ENCODE assay signal across 39 cellular contexts in the genomic region with DNA sequence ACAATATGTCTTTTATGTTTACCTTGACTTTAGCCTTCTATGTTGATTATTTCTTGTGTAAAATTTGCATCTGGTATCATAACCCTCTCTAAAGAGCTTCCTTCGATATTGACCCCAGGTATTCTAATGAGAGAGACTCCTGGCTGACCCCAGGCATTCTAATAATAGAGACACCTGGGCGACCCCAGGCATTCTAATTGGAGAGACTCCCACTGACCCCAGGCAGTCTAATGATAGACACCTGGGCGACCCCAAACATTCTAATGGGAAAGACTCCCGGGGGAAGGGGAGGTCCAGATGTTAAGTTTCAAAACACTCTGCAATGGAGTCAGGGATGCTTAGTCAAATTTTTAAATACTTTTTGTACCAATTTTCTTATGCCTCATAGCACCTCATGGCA.
"Had no signal": no experiment of that assay in that cellular context is flagged by ENCODE, and none has a peak within 500 bp of the region (broad histone marks: within the 10 kb centered on the region; RNA-seq: fewer than 3 reads in every experiment).

No MANE protein-coding gene starts in this region.

- H3K4me3 Mint-ChIP-seq: activated naive CD4-positive, alpha-beta T cell treated with anti-CD3 and anti-CD28 coated beads for 36 hours; activated naive CD4-positive, alpha-beta T cell treated with anti-CD3 and anti-CD28 coated beads, Interleukin-2, amount 10 ng/mL, durations not matched to agents 7 days and 5 days; activated naive CD4-positive, alpha-beta T cell treated with anti-CD3 and anti-CD28 coated beads, Interleukin-2, amount 50 U/mL, for 24 hours; activated naive CD8-positive, alpha-beta T cell; activated naive CD8-positive, alpha-beta T cell treated with anti-CD3 and anti-CD28 coated beads for 36 hours; activated naive CD8-positive, alpha-beta T cell treated with anti-CD3 and anti-CD28 coated beads, Interleukin-2, amount 10 ng/mL, durations not matched to agents 7 days and 5 days; activated naive CD8-positive, alpha-beta T cell treated with anti-CD3 and anti-CD28 coated beads, Interleukin-2, amount 50 U/mL, for 24 hours; activated T-cell treated with anti-CD3 and anti-CD28 coated beads, Interleukin-2, amount 50 U/mL, for 24 hours; activated T-cell treated with anti-CD3 and anti-CD28 coated beads, Interleukin-2, amount 50 U/mL, for 4 hours; activated T-cell treated with anti-CD3 and anti-CD28 coated beads, Interleukin-2, amount 50 U/mL, for 72 hours; activated T-helper 1 cell treated with anti-CD3 and anti-CD28 coated beads, Interleukin-12 subunit alpha, Interleukin-12 subunit beta, Interleukin-2, Interleukin-4 antibody, amounts not matched to agents 30 ng/mL and 10 ng/mL and 1 ng/mL, durations not matched to agents 14 hours and 24 hours and 36 hours; activated T-helper 17 cell treated with anti-CD3 and anti-CD28 coated beads, Interleukin-2, amount 50 U/mL, for 72 hours; brain; central memory CD8-positive, alpha-beta T cell had no signal

- FAIRE-seq: astrocyte, bronchial epithelial cell had no signal

- H3K4me1 Mint-ChIP-seq: activated naive CD4-positive, alpha-beta T cell treated with anti-CD3 and anti-CD28 coated beads, Interleukin-2, amount 10 ng/mL, durations not matched to agents 7 days and 5 days; activated naive CD4-positive, alpha-beta T cell treated with anti-CD3 and anti-CD28 coated beads, Interleukin-2, amount 50 U/mL, for 24 hours; activated naive CD8-positive, alpha-beta T cell treated with anti-CD3 and anti-CD28 coated beads for 36 hours; activated naive CD8-positive, alpha-beta T cell treated with anti-CD3 and anti-CD28 coated beads, Interleukin-2, amount 10 ng/mL, durations not matched to agents 7 days and 5 days; activated naive CD8-positive, alpha-beta T cell treated with anti-CD3 and anti-CD28 coated beads, Interleukin-2, amount 50 U/mL, for 24 hours; activated T-helper 17 cell treated with anti-CD3 and anti-CD28 coated beads, Interleukin-2, amount 50 U/mL, for 72 hours; brain; central memory CD8-positive, alpha-beta T cell had no signal

- H3K9me3 Mint-ChIP-seq: activated naive CD4-positive, alpha-beta T cell treated with anti-CD3 and anti-CD28 coated beads, Interleukin-2, amount 10 ng/mL, durations not matched to agents 7 days and 5 days; activated naive CD4-positive, alpha-beta T cell treated with anti-CD3 and anti-CD28 coated beads, Interleukin-2, amount 50 U/mL, for 72 hours; activated naive CD8-positive, alpha-beta T cell treated with anti-CD3 and anti-CD28 coated beads for 36 hours; activated naive CD8-positive, alpha-beta T cell treated with anti-CD3 and anti-CD28 coated beads, Interleukin-2, amount 10 ng/mL, durations not matched to agents 7 days and 5 days; activated T-cell treated with anti-CD3 and anti-CD28 coated beads, Interleukin-2, amount 50 U/mL, for 24 hours; activated T-helper 1 cell treated with anti-CD3 and anti-CD28 coated beads, Interleukin-12 subunit alpha, Interleukin-12 subunit beta, Interleukin-2, Interleukin-4 antibody, amounts not matched to agents 30 ng/mL and 10 ng/mL and 1 ng/mL, durations not matched to agents 14 hours and 24 hours and 36 hours; activated T-helper 17 cell treated with anti-CD3 and anti-CD28 coated beads, Interleukin-2, amount 50 U/mL, for 72 hours; activated T-helper 2 cell treated with anti-CD3 and anti-CD28 coated beads, Interferon-gamma antibody, Interleukin-2, Interleukin-4, amounts not matched to agents 10 μg/mL and 5 μg/mL and 100 μg/mL, durations not matched to agents 14 hours and 24 hours and 36 hours; brain had no signal

- H3K27ac ChIP-seq: adrenal gland, ascending aorta, body of pancreas, brain microvascular endothelial cell, breast epithelium, cardiac muscle cell had no signal

- DNase-seq: activated effector memory CD4-positive, alpha-beta T cell treated with anti-CD3 and anti-CD28 coated beads, Interleukin-2, amount 50 U/mL, for 16 hours; activated effector memory CD4-positive, alpha-beta T cell treated with Interleukin-2 at 50 U/mL for 16 hours; activated gamma-delta T cell; activated gamma-delta T cell treated with Interleukin-2 at 50 U/mL for 16 hours; activated naive CD4-positive, alpha-beta T cell; activated naive CD4-positive, alpha-beta T cell treated with anti-CD3 and anti-CD28 coated beads for 36 hours; activated naive CD4-positive, alpha-beta T cell treated with anti-CD3 and anti-CD28 coated beads, Interleukin-2, amount 10 ng/mL, durations not matched to agents 7 days and 5 days; activated naive CD4-positive, alpha-beta T cell treated with anti-CD3 and anti-CD28 coated beads, Interleukin-2, amount 50 U/mL, for 16 hours; activated naive CD4-positive, alpha-beta T cell treated with Interleukin-2 at 50 U/mL for 16 hours; activated naive CD8-positive, alpha-beta T cell treated with anti-CD3 and anti-CD28 coated beads for 36 hours; activated naive CD8-positive, alpha-beta T cell treated with anti-CD3 and anti-CD28 coated beads, Interleukin-2, amount 10 ng/mL, durations not matched to agents 7 days and 5 days; activated naive CD8-positive, alpha-beta T cell treated with anti-CD3 and anti-CD28 coated beads, Interleukin-2, amount 50 U/mL, for 24 hours; activated T-cell treated with anti-CD3 and anti-CD28 coated beads, Interleukin-2, amount 50 U/mL, for 24 hours; activated T-cell treated with anti-CD3 and anti-CD28 coated beads, Interleukin-2, amount 50 U/mL, for 4 hours; activated T-cell treated with anti-CD3 and anti-CD28 coated beads, Interleukin-2, amount 50 U/mL, for 48 hours; activated T-cell treated with anti-CD3 and anti-CD28 coated beads, Interleukin-2, amount 50 U/mL, for 72 hours; adrenal gland; amniotic stem cell; amygdala; anterior cingulate cortex; aorta; body of pancreas; brain microvascular endothelial cell; caudate nucleus; central memory CD4-positive, alpha-beta T cell; cerebellar nuclear complex had no signal

- H3K4me1 ChIP-seq: adrenal gland, ascending aorta, body of pancreas, breast epithelium had no signal

- H3K27ac Mint-ChIP-seq: activated naive CD4-positive, alpha-beta T cell treated with anti-CD3 and anti-CD28 coated beads for 36 hours; activated naive CD4-positive, alpha-beta T cell treated with anti-CD3 and anti-CD28 coated beads, Interleukin-2, amount 10 ng/mL, durations not matched to agents 7 days and 5 days; activated naive CD4-positive, alpha-beta T cell treated with anti-CD3 and anti-CD28 coated beads, Interleukin-2, amount 50 U/mL, for 24 hours; activated naive CD4-positive, alpha-beta T cell treated with anti-CD3 and anti-CD28 coated beads, Interleukin-2, amount 50 U/mL, for 72 hours; activated naive CD8-positive, alpha-beta T cell; activated naive CD8-positive, alpha-beta T cell treated with anti-CD3 and anti-CD28 coated beads for 36 hours; activated naive CD8-positive, alpha-beta T cell treated with anti-CD3 and anti-CD28 coated beads, Interleukin-2, amount 10 ng/mL, durations not matched to agents 7 days and 5 days; activated naive CD8-positive, alpha-beta T cell treated with anti-CD3 and anti-CD28 coated beads, Interleukin-2, amount 50 U/mL, for 24 hours; activated T-cell treated with anti-CD3 and anti-CD28 coated beads, Interleukin-2, amount 50 U/mL, for 24 hours; activated T-cell treated with anti-CD3 and anti-CD28 coated beads, Interleukin-2, amount 50 U/mL, for 72 hours; activated T-helper 1 cell treated with anti-CD3 and anti-CD28 coated beads, Interleukin-12 subunit alpha, Interleukin-12 subunit beta, Interleukin-2, Interleukin-4 antibody, amounts not matched to agents 30 ng/mL and 10 ng/mL and 1 ng/mL, durations not matched to agents 14 hours and 24 hours and 36 hours; activated T-helper 17 cell treated with anti-CD3 and anti-CD28 coated beads, Interleukin-2, amount 50 U/mL, for 72 hours; activated T-helper 2 cell treated with anti-CD3 and anti-CD28 coated beads, Interferon-gamma antibody, Interleukin-2, Interleukin-4, amounts not matched to agents 10 μg/mL and 5 μg/mL and 100 μg/mL, durations not matched to agents 14 hours and 24 hours and 36 hours; brain had no signal

- H3K27me3 Mint-ChIP-seq: activated naive CD4-positive, alpha-beta T cell treated with anti-CD3 and anti-CD28 coated beads, Interleukin-2, amount 10 ng/mL, durations not matched to agents 7 days and 5 days; activated naive CD4-positive, alpha-beta T cell treated with anti-CD3 and anti-CD28 coated beads, Interleukin-2, amount 50 U/mL, for 24 hours; activated naive CD8-positive, alpha-beta T cell; activated naive CD8-positive, alpha-beta T cell treated with anti-CD3 and anti-CD28 coated beads for 36 hours; activated naive CD8-positive, alpha-beta T cell treated with anti-CD3 and anti-CD28 coated beads, Interleukin-2, amount 10 ng/mL, durations not matched to agents 7 days and 5 days; activated naive CD8-positive, alpha-beta T cell treated with anti-CD3 and anti-CD28 coated beads, Interleukin-2, amount 50 U/mL, for 24 hours; activated T-cell treated with anti-CD3 and anti-CD28 coated beads, Interleukin-2, amount 50 U/mL, for 24 hours; activated T-helper 17 cell treated with anti-CD3 and anti-CD28 coated beads, Interleukin-2, amount 50 U/mL, for 72 hours; brain; central memory CD8-positive, alpha-beta T cell had no signal

- H3K36me3 Mint-ChIP-seq: activated naive CD4-positive, alpha-beta T cell treated with anti-CD3 and anti-CD28 coated beads, Interleukin-2, amount 10 ng/mL, durations not matched to agents 7 days and 5 days; activated naive CD4-positive, alpha-beta T cell treated with anti-CD3 and anti-CD28 coated beads, Interleukin-2, amount 50 U/mL, for 24 hours; activated naive CD4-positive, alpha-beta T cell treated with anti-CD3 and anti-CD28 coated beads, Interleukin-2, amount 50 U/mL, for 72 hours; activated naive CD8-positive, alpha-beta T cell; activated naive CD8-positive, alpha-beta T cell treated with anti-CD3 and anti-CD28 coated beads for 36 hours; activated naive CD8-positive, alpha-beta T cell treated with anti-CD3 and anti-CD28 coated beads, Interleukin-2, amount 10 ng/mL, durations not matched to agents 7 days and 5 days; brain had no signal

- H3K27me3 ChIP-seq: adrenal gland, ascending aorta, body of pancreas, brain microvascular endothelial cell, breast epithelium, cardiac muscle cell had no signal

- H3K36me3 ChIP-seq: adrenal gland, ascending aorta, brain microvascular endothelial cell, breast epithelium, cardiac muscle cell had no signal

- ATAC-seq: activated naive CD4-positive, alpha-beta T cell treated with anti-CD3 and anti-CD28 coated beads, Interleukin-2, amount 50 U/mL, for 72 hours; activated naive CD8-positive, alpha-beta T cell treated with anti-CD3 and anti-CD28 coated beads, Interleukin-2, amount 50 U/mL, for 24 hours; activated T-cell treated with anti-CD3 and anti-CD28 coated beads, Interleukin-2, amount 50 U/mL, for 4 hours; activated T-cell treated with anti-CD3 and anti-CD28 coated beads, Interleukin-2, amount 50 U/mL, for 72 hours; activated T-helper 17 cell treated with anti-CD3 and anti-CD28 coated beads, Interleukin-2, amount 50 U/mL, for 72 hours; body of pancreas had no signal

- H3K9me3 ChIP-seq: adrenal gland, ascending aorta, body of pancreas had no signal

- H3K4me3 ChIP-seq: adrenal gland, ascending aorta, body of pancreas, breast epithelium, cardiac muscle cell had no signal
